Comparison of ENCODE assay signal across 8 cellular contexts in the genomic region with DNA sequence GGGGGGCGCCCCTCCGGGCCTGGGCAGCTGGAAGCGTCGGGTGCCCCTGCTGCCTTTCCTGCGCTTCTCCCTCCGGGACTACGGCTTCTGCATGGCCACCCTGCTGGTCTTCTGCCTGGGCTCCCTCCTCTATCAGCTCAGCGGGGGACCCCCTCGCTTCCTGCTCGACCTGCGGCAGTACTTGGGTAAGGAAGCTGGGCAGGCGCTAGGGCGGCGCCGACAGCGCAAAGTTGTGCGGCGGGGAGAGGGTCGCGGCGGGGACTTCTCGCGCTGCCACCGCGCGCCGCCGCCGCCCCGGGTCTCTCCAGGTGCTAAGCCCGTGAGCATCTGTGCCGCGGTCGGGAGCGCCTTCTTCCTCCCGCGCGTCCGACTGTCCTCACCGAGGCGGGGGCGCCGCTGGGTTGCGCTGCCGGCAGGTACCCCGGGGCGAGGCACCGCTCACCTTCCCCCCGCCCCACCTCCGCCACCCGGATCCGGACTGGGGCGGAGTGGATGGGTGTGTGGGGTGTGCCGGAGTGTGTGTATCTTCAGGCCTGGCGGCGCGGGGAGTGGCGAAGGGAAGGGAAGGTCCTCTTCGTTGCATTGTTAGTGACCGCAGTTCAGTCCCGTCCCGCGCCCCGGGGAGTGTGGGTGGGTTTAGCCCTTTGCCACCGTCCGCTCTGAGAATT. TPM values are rescaled to one million over a fixed set of nuclear protein-coding genes. Genes with fewer than 3 reads are reported as not detected.
DNase-seq lines count a peak whose midpoint lies in the region; ATAC-seq and TF ChIP-seq lines count a peak whose summit lies in the region.

No MANE protein-coding gene starts in this region.

- H3K36me3 ChIP-seq in ectodermal cell (ENCODE audit: control insufficient read depth, insufficient read depth, low read length) = no peaks in the 10 kb centered on the region

- H3K4me3 ChIP-seq in LNCaP clone FGC (ENCODE audit: low read depth, low read length) = peak overlapping the region; percentile 61
- H3K4me3 ChIP-seq in ectodermal cell (ENCODE audit: insufficient read depth, low read depth, low read length) = peak overlapping the region; percentile 71

- in situ Hi-C loops in ACHN (cut with HindIII; ENCODE audit: low pct_ligation_motif_present, low pct_unique_long_range_greater_than_20kb, low sequenced_read_pairs) = no loop called here

- H3K9me3 ChIP-seq in ectodermal cell (ENCODE audit: control insufficient read depth, low read length) = no peaks in the 10 kb centered on the region

- intact Hi-C loops in activated CD4-positive, alpha-beta T cell treated with anti-CD3 and anti-CD28 coated beads for 36 hours (cut with DNase I, micrococcal nuclease) = loop anchor here (1.0 to 5.0 kb wide), 5 partner anchors 11 to 685 kb away; no protein-coding TSS in a partner anchor

- no peaks in the 10 kb centered on the region for H3K27me3 ChIP-seq in ectodermal cell (ENCODE audit: control insufficient read depth, insufficient read depth, low read length, poor library complexity, severe bottlenecking)

- H3K4me1 ChIP-seq in ectodermal cell (ENCODE audit: control insufficient read depth, insufficient read depth, low read length) = peaks cover 16% of the 10 kb centered on the region

- peak; percentile 29 for DNase-seq in ACHN
- DNase-seq in LNCaP clone FGC (ENCODE audit: low read depth) = no peak
- peak; percentile 66 for DNase-seq in activated CD4-positive, alpha-beta T cell treated with anti-CD3 and anti-CD28 coated beads for 36 hours
- peak; percentile 24 for DNase-seq in medulla oblongata (ENCODE audit: extremely low spot score)
- peak; percentile 55 for DNase-seq in stimulated activated naive CD4-positive, alpha-beta T cell treated with Interleukin-2 at 50 U/mL for 16 hours (lab: John Stamatoyannopoulos, UW)
- no peak for DNase-seq in NCI-H1694 (lab: John Stamatoyannopoulos, UW)

- peaks cover 23% of the 10 kb centered on the region for H3K4me1 Mint-ChIP-seq in activated CD4-positive, alpha-beta T cell treated with anti-CD3 and anti-CD28 coated beads for 36 hours

- TF ChIP-seq CTCF in LNCaP clone FGC (IDR thresholded peaks at IDR 0.05; ENCODE audit: control insufficient read depth, extremely low read depth, insufficient read depth) = no peak

- H3K27ac Mint-ChIP-seq in activated CD4-positive, alpha-beta T cell treated with anti-CD3 and anti-CD28 coated beads for 36 hours = no peak overlapping the region

- H3K4me3 Mint-ChIP-seq in activated CD4-positive, alpha-beta T cell treated with anti-CD3 and anti-CD28 coated beads for 36 hours = peak overlapping the region; percentile 73

- no peaks in the 10 kb centered on the region for H3K9me3 Mint-ChIP-seq in activated CD4-positive, alpha-beta T cell treated with anti-CD3 and anti-CD28 coated beads for 36 hours (ENCODE audit: low read depth)

- H3K27me3 Mint-ChIP-seq in activated CD4-positive, alpha-beta T cell treated with anti-CD3 and anti-CD28 coated beads for 36 hours = peaks cover 38% of the 10 kb centered on the region

- CTCF ChIA-PET in activated CD4-positive, alpha-beta T cell treated with anti-CD3 and anti-CD28 coated beads for 36 hours (lab: Charles Lee) = interaction anchor here (1.0 to 2.5 kb wide), 3 partner anchors 10 to 33 kb away, joined by 4 to 15 read pairs (median 5); no protein-coding TSS in a partner anchor

- peak; percentile 25 for ATAC-seq in GM18867 (IDR thresholded peaks at IDR 0.05; ENCODE audit: unreplicated experiment)
- ATAC-seq in activated CD4-positive, alpha-beta T cell treated with anti-CD3 and anti-CD28 coated beads for 36 hours = peak; percentile 61

- H3K27ac ChIP-seq in ectodermal cell (ENCODE audit: insufficient read depth, low read depth, low read length, poor library complexity, severe bottlenecking) = peak overlapping the region; percentile 20

- WGBS in ectodermal cell, 2 experiments = 0 to 2% methylated on average over 65 to 66 of the region's 66 CpGs

- POLR2A ChIA-PET in activated CD4-positive, alpha-beta T cell treated with anti-CD3 and anti-CD28 coated beads for 36 hours (lab: Charles Lee) = interaction anchor here (1.1 kb wide), 1 partner anchor 10 kb away, joined by 3 read pairs; no protein-coding TSS in a partner anchor

- no peaks in the 10 kb centered on the region for H3K36me3 Mint-ChIP-seq in activated CD4-positive, alpha-beta T cell treated with anti-CD3 and anti-CD28 coated beads for 36 hours (ENCODE audit: low read depth)

RNA-seq across cellular contexts. Expression of gene UST, which starts 0.8 kb away (rescaled TPM):
- total RNA-seq in activated CD4-positive, alpha-beta T cell treated with anti-CD3 and anti-CD28 coated beads for 36 hours = 1 to 10 TPM; 2.2 to 2.8 TPM
- 37.2 TPM for polyA plus RNA-seq in ectodermal cell (2013, experiment 1 of 4)
- polyA plus RNA-seq in ectodermal cell (2013, experiment 2 of 4) = 37.2 TPM
- 28.8 TPM for polyA plus RNA-seq in ectodermal cell (2013, experiment 3 of 4)
- polyA plus RNA-seq in ectodermal cell (2013, experiment 4 of 4) = 28.5 TPM

Comparison
In these comparisons a context has a peak if more than half of its experiments do, and no peak if none do; other contexts are left out.
1. DNase-seq: peak in ACHN (single experiment), activated CD4-positive, alpha-beta T cell treated with anti-CD3 and anti-CD28 coated beads for 36 hours (single experiment), medulla oblongata (single experiment) and stimulated activated naive CD4-positive, alpha-beta T cell treated with Interleukin-2 at 50 U/mL for 16 hours (single experiment); none in LNCaP clone FGC (single experiment) and NCI-H1694 (single experiment).